ENCODE assay signal across 1 cellular context in the genomic region with DNA sequence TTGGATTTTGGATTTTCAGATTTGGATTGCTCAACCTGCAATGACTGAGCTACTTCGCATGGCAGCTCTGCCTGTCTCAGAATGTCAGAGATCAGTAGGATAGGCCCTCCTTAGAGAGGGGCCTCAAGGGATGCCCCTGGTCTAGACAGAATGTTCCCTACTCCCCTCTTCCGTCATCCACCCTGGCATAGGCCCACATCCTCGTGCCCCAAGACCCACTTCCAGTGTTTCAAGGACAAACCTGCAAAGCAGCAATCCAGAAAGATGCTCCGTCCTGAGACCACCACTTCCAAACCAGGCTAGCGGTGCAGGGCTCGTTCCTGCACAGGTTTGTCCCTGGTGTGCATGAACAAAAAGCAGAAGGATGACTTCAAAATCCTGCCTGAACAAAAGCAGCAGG.
A peak's percentile ranks its signal among the peaks of the same experiment; 100 is the strongest.
TF ChIP-seq lines count a peak whose summit lies in the region.

No MANE protein-coding gene starts in this region.

TF ChIP-seq in HepG2, 621 proteins besides CTCF, POLR2A, EP300 and RAD21:
- TF ChIP-seq HDAC2 (CRISPR knock-in tag; IDR thresholded peaks at IDR 0.05): no peak
- TF ChIP-seq NFIB (CRISPR knock-in tag; IDR thresholded peaks at IDR 0.05; ENCODE audit: borderline replicate concordance): 0 out of 2 replicates have a peak, but pooled peaks have one; percentile 46
